Comparison of ENCODE assay signal across 12 cellular contexts in genomic region chr9:123426406-123426805, GRCh38.
DNase-seq lines count a peak whose midpoint lies in the region; ATAC-seq, FAIRE-seq and TF ChIP-seq lines count a peak whose summit lies in the region.
"Had no signal": no experiment of that assay in that cellular context is flagged by ENCODE, and none has a peak within 500 bp of the region (broad histone marks: within the 10 kb centered on the region; RNA-seq: fewer than 3 reads in every experiment).

No MANE protein-coding gene starts in this region.

- H3K4me1 ChIP-seq in A549 (no peaks in the 10 kb centered on the region), mesenchymal stem cell (ENCODE audit: control insufficient read depth, insufficient read depth, low read depth, low read length) (no peaks in the 10 kb centered on the region), mesendoderm (ENCODE audit: control insufficient read depth, low read depth, low read length) (peaks cover 22% of the 10 kb centered on the region), body of pancreas (no peaks in the 10 kb centered on the region)
- H3K4me1 ChIP-seq: transverse colon had no signal

- POLR2A ChIA-PET in A549 (lab: Yijun Ruan, JAX), result no interaction called here

- ATAC-seq in A549 (peak; percentile 59 to 60; a peak in 4 of 6 replicates), GM18907 (IDR thresholded peaks at IDR 0.05; ENCODE audit: unreplicated experiment) (peak; percentile 60), HG02798 (IDR thresholded peaks at IDR 0.05; ENCODE audit: poor library complexity, unreplicated experiment) (peak; percentile 70), body of pancreas (no peak)

- H4K8ac ChIP-seq in mesenchymal stem cell (ENCODE audit: low read length), result no peak overlapping the region
- H4K8ac ChIP-seq in mesendoderm (ENCODE audit: low read depth, low read length), result no peak overlapping the region

- H3K4me2 ChIP-seq in A549 (no peak overlapping the region), mesenchymal stem cell (ENCODE audit: low read length, poor library complexity, severe bottlenecking) (no peak overlapping the region), mesendoderm (ENCODE audit: low read length) (no peak overlapping the region)

- H2BK120ac ChIP-seq in mesenchymal stem cell (ENCODE audit: low read depth, low read length), result no peak overlapping the region
- H2BK120ac ChIP-seq in mesendoderm (ENCODE audit: low read depth, low read length), result no peak overlapping the region

- no peak overlapping the region for H2AFZ ChIP-seq in mesenchymal stem cell (ENCODE audit: low read depth, low read length)

- no peak overlapping the region for H3K14ac ChIP-seq in mesenchymal stem cell (ENCODE audit: low read length in 2 of 2)

- H3K36me3 ChIP-seq in mesenchymal stem cell (ENCODE audit: control insufficient read depth in 1 of 2, insufficient read depth in 2 of 2, low read depth in 1 of 2, low read length in 2 of 2) (peaks cover 12 to 19% of the 10 kb centered on the region in 2 experiments), mesendoderm (ENCODE audit: control insufficient read depth, insufficient read depth, low read length) (no peaks in the 10 kb centered on the region), body of pancreas (replicated peaks in 1 of 2; ENCODE audit: insufficient read depth in 1 of 2, low read depth in 2 of 2) (no peaks in the 10 kb centered on the region)

- TF ChIP-seq POLR2A in A549 (IDR thresholded peaks at IDR 0.05; ENCODE audit: low read length) (no peak), body of pancreas (IDR thresholded peaks at IDR 0.05) (no peak)

- no peaks in the 10 kb centered on the region for H3K27me3 ChIP-seq in mesenchymal stem cell (ENCODE audit: control insufficient read depth in 1 of 2, insufficient read depth in 1 of 2, low read length in 2 of 2)
- no peaks in the 10 kb centered on the region for H3K27me3 ChIP-seq in mesendoderm (ENCODE audit: insufficient read depth, low read length, poor library complexity)
- no peaks in the 10 kb centered on the region for H3K27me3 ChIP-seq in body of pancreas
- H3K27me3 ChIP-seq: transverse colon had no signal

- TF ChIP-seq EP300 in A549 (IDR thresholded peaks at IDR 0.05), result no peak

- no peak overlapping the region for H3K4ac ChIP-seq in mesenchymal stem cell (ENCODE audit: low read depth in 1 of 2, low read length in 2 of 2)
- H3K4ac ChIP-seq in mesendoderm (ENCODE audit: low read depth, low read length), result no peak overlapping the region

- H3K79me1 ChIP-seq in mesenchymal stem cell (replicated peaks; ENCODE audit: low read length, poor library complexity, severe bottlenecking), result no peaks in the 10 kb centered on the region
- H3K79me1 ChIP-seq in mesendoderm (ENCODE audit: low read length), result no peaks in the 10 kb centered on the region

- no peak overlapping the region for H3K4me3 ChIP-seq in A549
- no peak overlapping the region for H3K4me3 ChIP-seq in mesenchymal stem cell (ENCODE audit: insufficient read depth in 1 of 2, low read depth in 1 of 2, low read length in 2 of 2)
- no peak overlapping the region for H3K4me3 ChIP-seq in mesendoderm (ENCODE audit: low read length)
- no peak overlapping the region for H3K4me3 ChIP-seq in body of pancreas
- H3K4me3 ChIP-seq: transverse colon had no signal

- H2BK15ac ChIP-seq in mesenchymal stem cell (ENCODE audit: low read depth, poor library complexity, severe bottlenecking) (no peak overlapping the region), mesendoderm (replicated peaks; ENCODE audit: low read depth) (no peak overlapping the region)

- no peak for TF ChIP-seq RAD21 in A549 (conservative IDR thresholded peaks at IDR 0.05 in 1 of 2, IDR thresholded peaks at IDR 0.05 in 1 of 2)

- FAIRE-seq in A549 (lab: Jason Lieb, UNC), result no peak
- FAIRE-seq: RCC 7860 had no signal

- DNase-seq in A549 (ENCODE audit: low read depth in 1 of 2, low spot score in 1 of 2) (peak in 1 of 2 experiments; percentile 19), OCI-M1 (lab: John Stamatoyannopoulos, UW) (peak; percentile 54), mesenchymal stem cell (no peak), caudate nucleus (lab: John Stamatoyannopoulos, UW) (no peak), mesendoderm (no peak), body of pancreas (no peak)
- DNase-seq: DND-41, NCI-H1694 treated with DMSO at 0.1 percent for 48 hours, transverse colon had no signal

- no peak overlapping the region for H2AK5ac ChIP-seq in mesenchymal stem cell (ENCODE audit: low read length, severe bottlenecking)
- no peak overlapping the region for H2AK5ac ChIP-seq in mesendoderm (ENCODE audit: low read length)

- no peak overlapping the region for H3K56ac ChIP-seq in mesendoderm (ENCODE audit: low read length)

- 62% methylated on average over 2 of the region's 2 CpGs for WGBS in A549 (ENCODE audit: missing lambda C conversion rate)
- 78% methylated on average over 2 of the region's 2 CpGs for WGBS in mesenchymal stem cell
- WGBS in mesendoderm (ENCODE audit: extremely low coverage, insufficient coverage, low lambda C conversion rate), result no CpG with 5 or more reads among the region's 2 CpGs
- WGBS in body of pancreas, 2 donors, result 84 to 88% methylated on average over 2 of the region's 2 CpGs

- no peak for TF ChIP-seq CTCF in A549 (IDR thresholded peaks at IDR 0.05)
- no peak for TF ChIP-seq CTCF in body of pancreas (IDR thresholded peaks at IDR 0.05)

- H4K5ac ChIP-seq in mesendoderm (ENCODE audit: low read length), result no peak overlapping the region

- H4K91ac ChIP-seq in mesenchymal stem cell (ENCODE audit: low read length), result no peak overlapping the region

- no peak overlapping the region for H3K23ac ChIP-seq in mesenchymal stem cell (ENCODE audit: low read length in 2 of 2)
- no peak overlapping the region for H3K23ac ChIP-seq in mesendoderm (ENCODE audit: low read length)

- no peaks in the 10 kb centered on the region for H3K79me2 ChIP-seq in mesendoderm (ENCODE audit: control insufficient read depth, insufficient read depth, low read length)

- H3K9ac ChIP-seq in mesenchymal stem cell (ENCODE audit: low read length) (no peak overlapping the region), mesendoderm (ENCODE audit: low read length) (no peak overlapping the region)

- no peak overlapping the region for H3K18ac ChIP-seq in mesenchymal stem cell (ENCODE audit: low read depth in 1 of 2, low read length in 2 of 2)
- no peak overlapping the region for H3K18ac ChIP-seq in mesendoderm (ENCODE audit: low read length)

- CTCF ChIA-PET in A549 (lab: Yijun Ruan, JAX), result interaction anchor here (0.8 to 1.6 kb wide), 3 partner anchors 10 to 27 kb away, joined by 3 to 4 read pairs (median 3); no protein-coding TSS in a partner anchor

- no peak overlapping the region for H2BK5ac ChIP-seq in mesenchymal stem cell (ENCODE audit: low read depth, low read length, poor library complexity, severe bottlenecking)
- no peak overlapping the region for H2BK5ac ChIP-seq in mesendoderm (ENCODE audit: low read length)

- intact Hi-C loops in body of pancreas (cut with DNase I), result no loop called here

- H3K9me3 ChIP-seq in A549 (peaks cover 4% of the 10 kb centered on the region; the same call in 1 of the 3 replicates), mesenchymal stem cell (ENCODE audit: control insufficient read depth, low read length) (no peaks in the 10 kb centered on the region), body of pancreas (no peaks in the 10 kb centered on the region)
- H3K9me3 ChIP-seq: transverse colon had no signal

- no peak overlapping the region for H2BK12ac ChIP-seq in mesenchymal stem cell (ENCODE audit: low read length in 2 of 2)

- no peak overlapping the region for H3K27ac ChIP-seq in A549
- H3K27ac ChIP-seq in mesenchymal stem cell (ENCODE audit: low read length, poor library complexity, severe bottlenecking), result no peak overlapping the region
- H3K27ac ChIP-seq in caudate nucleus (ENCODE audit: low read depth, low read length), result no peak overlapping the region
- H3K27ac ChIP-seq in mesendoderm (ENCODE audit: low read depth, low read length), result no peak overlapping the region
- H3K27ac ChIP-seq in body of pancreas, result no peak overlapping the region
- H3K27ac ChIP-seq: transverse colon had no signal

TF ChIP-seq in A549, 52 proteins besides CTCF, POLR2A, EP300 and RAD21:
- TF ChIP-seq NPAS2 (CRISPR knock-in tag; IDR thresholded peaks at IDR 0.05; ENCODE audit: borderline replicate concordance) (no peak), BHLHE40 (IDR thresholded peaks at IDR 0.05; ENCODE audit: low read depth, low read length) (no peak), MAX (IDR thresholded peaks at IDR 0.05) (no peak), NFE2L2 (conservative IDR thresholded peaks at IDR 0.05; ENCODE audit: low read length) (no peak), ESRRA (IDR thresholded peaks at IDR 0.05; ENCODE audit: borderline replicate concordance, low read length) (no peak), ZC3H11A (IDR thresholded peaks at IDR 0.05) (no peak), HOXB13 (CRISPR knock-in tag; IDR thresholded peaks at IDR 0.05; ENCODE audit: low read depth) (no peak), MYC (IDR thresholded peaks at IDR 0.05; ENCODE audit: borderline replicate concordance, low read length) (no peak), ZSCAN20 (CRISPR knock-in tag; IDR thresholded peaks at IDR 0.05) (no peak)
- TF ChIP-seq, protein P1, sequence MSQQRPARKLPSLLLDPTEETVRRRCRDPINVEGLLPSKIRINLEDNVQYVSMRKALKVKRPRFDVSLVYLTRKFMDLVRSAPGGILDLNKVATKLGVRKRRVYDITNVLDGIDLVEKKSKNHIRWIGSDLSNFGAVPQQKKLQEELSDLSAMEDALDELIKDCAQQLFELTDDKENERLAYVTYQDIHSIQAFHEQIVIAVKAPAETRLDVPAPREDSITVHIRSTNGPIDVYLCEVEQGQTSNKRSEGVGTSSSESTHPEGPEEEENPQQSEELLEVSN (IDR thresholded peaks at IDR 0.05; ENCODE audit: borderline replicate concordance, low read depth), result no peak
